Comparison of ENCODE assay signal across 29 cellular contexts in genomic region chr15:44394562-44394961, GRCh38. TPM values are rescaled to one million over a fixed set of nuclear protein-coding genes. Genes with fewer than 3 reads are reported as not detected.
DNase-seq lines count a peak whose midpoint lies in the region; ATAC-seq and TF ChIP-seq lines count a peak whose summit lies in the region.
"Had no signal": no experiment of that assay in that cellular context is flagged by ENCODE, and none has a peak within 500 bp of the region (broad histone marks: within the 10 kb centered on the region; RNA-seq: fewer than 3 reads in every experiment).

No MANE protein-coding gene starts in this region.

- no peaks in the 10 kb centered on the region for H3K36me3 ChIP-seq in CD8-positive, alpha-beta memory T cell (ENCODE audit: insufficient read depth, low read length)
- no peaks in the 10 kb centered on the region; the same call in 1 of the 2 replicates for H3K36me3 ChIP-seq in GM23338 (ENCODE audit: insufficient read depth)

- no peak for ATAC-seq in activated CD8-positive, alpha-beta memory T cell treated with anti-CD3 and anti-CD28 coated beads, Interleukin-2, amount 10 ng/mL, durations not matched to agents 7 days and 5 days
- ATAC-seq in GM23338 (no peak), GM21515 (IDR thresholded peaks at IDR 0.05; ENCODE audit: unreplicated experiment) (no peak), HG02885 (IDR thresholded peaks at IDR 0.05; ENCODE audit: poor library complexity, unreplicated experiment) (no peak)
- ATAC-seq: GM12878 had no signal

- CTCF ChIA-PET in activated CD8-positive, alpha-beta memory T cell treated with anti-CD3 and anti-CD28 coated beads, Interleukin-2, amount 10 ng/mL, durations not matched to agents 7 days and 5 days (lab: Charles Lee) = interaction anchor here (0.7 to 1.9 kb wide), 3 partner anchors 9 to 34 kb away, joined by 3 to 5 read pairs (median 3); no protein-coding TSS in a partner anchor
- CTCF ChIA-PET in CD8-positive, alpha-beta memory T cell (lab: Charles Lee) = no interaction called here

- no peak overlapping the region for H3K4me3 ChIP-seq in CD8-positive, alpha-beta memory T cell (ENCODE audit: low read length)
- no peak overlapping the region for H3K4me3 ChIP-seq in GM23338
- H3K4me3 ChIP-seq in epithelial cell of esophagus (ENCODE audit: low read length) = no peak overlapping the region
- H3K4me3 ChIP-seq: BLaER1 treated with 17β-estradiol and CSF1 and Interleukin-3, amounts not matched to agents 10 nM and 100 nM; GM12878; K562; SJSA1 had no signal

- H3K9me3 Mint-ChIP-seq in activated CD8-positive, alpha-beta memory T cell treated with anti-CD3 and anti-CD28 coated beads, Interleukin-2, amount 10 ng/mL, durations not matched to agents 7 days and 5 days (ENCODE audit: low read depth) = no peaks in the 10 kb centered on the region
- no peaks in the 10 kb centered on the region for H3K9me3 Mint-ChIP-seq in CD8-positive, alpha-beta memory T cell
- no peaks in the 10 kb centered on the region for H3K9me3 Mint-ChIP-seq in GM23338
- H3K9me3 Mint-ChIP-seq: CD4-positive, alpha-beta T cell had no signal

- peak overlapping the region; percentile 22 for H3K27ac Mint-ChIP-seq in activated CD8-positive, alpha-beta memory T cell treated with anti-CD3 and anti-CD28 coated beads, Interleukin-2, amount 10 ng/mL, durations not matched to agents 7 days and 5 days
- peak overlapping the region in 6 of 8 donors; percentile 14 to 57 (median 28) for H3K27ac Mint-ChIP-seq in CD8-positive, alpha-beta memory T cell
- no peak overlapping the region for H3K27ac Mint-ChIP-seq in GM23338
- H3K27ac Mint-ChIP-seq: CD4-positive, alpha-beta T cell had no signal

- no peaks in the 10 kb centered on the region; the same call in 1 of the 2 replicates for H3K79me2 ChIP-seq in GM23338 (replicated peaks; ENCODE audit: insufficient read depth)

- no peaks in the 10 kb centered on the region for H4K20me1 ChIP-seq in GM23338 (replicated peaks; ENCODE audit: insufficient read depth)
- H4K20me1 ChIP-seq: BLaER1 treated with 17β-estradiol and CSF1 and Interleukin-3, amounts not matched to agents 10 nM and 100 nM had no signal

- no peaks in the 10 kb centered on the region for H3K27me3 ChIP-seq in CD8-positive, alpha-beta memory T cell (ENCODE audit: insufficient read depth, low read length, poor library complexity, severe bottlenecking)
- no peaks in the 10 kb centered on the region for H3K27me3 ChIP-seq in GM23338 (ENCODE audit: insufficient read depth)
- H3K27me3 ChIP-seq: BLaER1 treated with 17β-estradiol and CSF1 and Interleukin-3, amounts not matched to agents 10 nM and 100 nM; SJSA1 had no signal

- no peaks in the 10 kb centered on the region for H3K9me2 ChIP-seq in GM23338 (ENCODE audit: insufficient read depth)

- no peaks in the 10 kb centered on the region for H3F3A ChIP-seq in GM23338 (replicated peaks; ENCODE audit: low read depth)

- no peak overlapping the region for H3K27ac ChIP-seq in CD8-positive, alpha-beta memory T cell (ENCODE audit: low read depth, low read length)
- peak overlapping the region; percentile 41; the same call in 1 of the 2 replicates for H3K27ac ChIP-seq in GM23338 (ENCODE audit: low read depth)
- H3K27ac ChIP-seq: BLaER1 treated with 17β-estradiol and CSF1 and Interleukin-3, amounts not matched to agents 10 nM and 100 nM; SJSA1 had no signal

- H3K4me2 ChIP-seq in GM23338 = no peak overlapping the region

- POLR2A ChIA-PET in CD8-positive, alpha-beta memory T cell (lab: Charles Lee) = no interaction called here

- H3K36me3 Mint-ChIP-seq in activated CD8-positive, alpha-beta memory T cell treated with anti-CD3 and anti-CD28 coated beads, Interleukin-2, amount 10 ng/mL, durations not matched to agents 7 days and 5 days = peaks cover 7% of the 10 kb centered on the region
- H3K36me3 Mint-ChIP-seq in CD8-positive, alpha-beta memory T cell = peaks cover 0 to 9% (median 2%) of the 10 kb centered on the region in 3 donors
- peaks cover 3% of the 10 kb centered on the region; the same call in 1 of the 3 replicates for H3K36me3 Mint-ChIP-seq in GM23338 (ENCODE audit: low read depth)

- H3K27me3 Mint-ChIP-seq in activated CD8-positive, alpha-beta memory T cell treated with anti-CD3 and anti-CD28 coated beads, Interleukin-2, amount 10 ng/mL, durations not matched to agents 7 days and 5 days = no peaks in the 10 kb centered on the region
- H3K27me3 Mint-ChIP-seq in CD8-positive, alpha-beta memory T cell = no peaks in the 10 kb centered on the region
- H3K27me3 Mint-ChIP-seq in GM23338 (ENCODE audit: insufficient read depth, low read depth, poor library complexity) = no peaks in the 10 kb centered on the region
- H3K27me3 Mint-ChIP-seq: CD4-positive, alpha-beta T cell had no signal

- no peak for TF ChIP-seq CTCF in GM23338 (conservative IDR thresholded peaks at IDR 0.05; ENCODE audit: low read depth in 2 of 2)
- no peak for TF ChIP-seq CTCF in epithelial cell of esophagus (IDR thresholded peaks at IDR 0.05; ENCODE audit: insufficient read depth, low read depth, low read length, missing control alignments)

- H3K4me3 Mint-ChIP-seq in activated CD8-positive, alpha-beta memory T cell treated with anti-CD3 and anti-CD28 coated beads, Interleukin-2, amount 10 ng/mL, durations not matched to agents 7 days and 5 days = peak overlapping the region; percentile 12
- peak overlapping the region in 3 of 7 donors; percentile 1 to 48 (median 18) for H3K4me3 Mint-ChIP-seq in CD8-positive, alpha-beta memory T cell
- no peak overlapping the region for H3K4me3 Mint-ChIP-seq in GM23338
- H3K4me3 Mint-ChIP-seq: CD4-positive, alpha-beta T cell had no signal

- peaks cover 12% of the 10 kb centered on the region for H3K4me1 Mint-ChIP-seq in activated CD8-positive, alpha-beta memory T cell treated with anti-CD3 and anti-CD28 coated beads, Interleukin-2, amount 10 ng/mL, durations not matched to agents 7 days and 5 days
- H3K4me1 Mint-ChIP-seq in CD8-positive, alpha-beta memory T cell = peaks cover 7 to 20% (median 15%) of the 10 kb centered on the region in 3 donors
- H3K4me1 Mint-ChIP-seq in GM23338 = no peaks in the 10 kb centered on the region

- H3K4me1 ChIP-seq in CD8-positive, alpha-beta memory T cell (ENCODE audit: insufficient read depth, low read length) = no peaks in the 10 kb centered on the region
- H3K4me1 ChIP-seq in GM23338 (ENCODE audit: insufficient read depth) = no peaks in the 10 kb centered on the region
- H3K4me1 ChIP-seq: SJSA1 had no signal

- no peaks in the 10 kb centered on the region for H3K9me3 ChIP-seq in CD8-positive, alpha-beta memory T cell (ENCODE audit: low read length)
- H3K9me3 ChIP-seq: SJSA1 had no signal

- H2AFZ ChIP-seq in GM23338 = no peak overlapping the region

- DNase-seq in activated CD8-positive, alpha-beta memory T cell treated with anti-CD3 and anti-CD28 coated beads, Interleukin-2, amount 10 ng/mL, durations not matched to agents 7 days and 5 days = no peak
- no peak for DNase-seq in activated CD8-positive, alpha-beta memory T cell treated with anti-CD3 and anti-CD28 coated beads, Interleukin-2, amount 50 U/mL, for 4 hours
- no peak for DNase-seq in CD8-positive, alpha-beta memory T cell
- DNase-seq in GM23338 (ENCODE audit: low spot score) (no peak), epithelial cell of esophagus (ENCODE audit: low read depth) (peak; percentile 21), hippocampal formation (lab: John Stamatoyannopoulos, UW) (no peak)
- DNase-seq: AML-193; CD4-positive, alpha-beta T cell; DMS 273 treated with DMSO at 0.1 percent for 48 hours; DMS79; EL; GDM1; H7; MM.1S; NCI-H1092; NCI-H1436; NCI-H187; NCI-H2081 treated with DMSO at 0.1 percent for 48 hours; NCI-H2171; NCI-H510A; NCI-H69; Right ventricle myocardium superior; RPMI8226 had no signal

TF ChIP-seq in GM23338, 12 proteins besides CTCF, POLR2A, EP300 and RAD21 (continues in another document):
- TF ChIP-seq STAT1 (IDR thresholded peaks at IDR 0.05; ENCODE audit: unreplicated experiment) = no peak
- TF ChIP-seq CREB1 (CRISPR knock-in tag; IDR thresholded peaks at IDR 0.05; ENCODE audit: low read depth) = no peak
- TF ChIP-seq EZH2phosphoT487 (IDR thresholded peaks at IDR 0.05; ENCODE audit: unreplicated experiment) = no peak

RNA-seq across cellular contexts. Expression of gene CTDSPL2, which starts 32.9 kb away (rescaled TPM):
- total RNA-seq in activated CD8-positive, alpha-beta memory T cell treated with anti-CD3 and anti-CD28 coated beads, Interleukin-2, amount 10 ng/mL, durations not matched to agents 7 days and 5 days = 10 to 100 TPM; 65.9 to 75.8 TPM
- total RNA-seq in CD8-positive, alpha-beta memory T cell = 10 to 100 TPM; 63.0 to 69.8 TPM
- 42.4 TPM for polyA plus RNA-seq in CD8-positive, alpha-beta memory T cell
- 71.7 and 86.2 TPM in 2 replicates for total RNA-seq in GM23338 (2014; rRNA removed; shearing (Covaris generic))
- 42.2 TPM in 2 replicates for polyA plus RNA-seq in GM23338 (2016; fragmentation: Nextera tagmentation; extraction: Ambion mirVana)
